30 cellular contexts compared by ENCODE assay signal in genomic region chr3:140311428-140311827, GRCh38.
"Had no signal": no experiment of that assay in that cellular context is flagged by ENCODE, and none has a peak within 500 bp of the region (broad histone marks: within the 10 kb centered on the region; RNA-seq: fewer than 3 reads in every experiment).

No MANE protein-coding gene starts in this region.

- H3K4me1 ChIP-seq: ascending aorta, breast epithelium, colonic mucosa, esophagus squamous epithelium had no signal

- H3K36me3 ChIP-seq: ascending aorta, breast epithelium, cardiac muscle cell, colonic mucosa, esophagus squamous epithelium, gastroesophageal sphincter, heart right ventricle had no signal

- H3K27ac ChIP-seq: ascending aorta, breast epithelium, cardiac muscle cell, colonic mucosa, epithelial cell of prostate, esophagus squamous epithelium, gastroesophageal sphincter, heart right ventricle had no signal

- H3K9me3 ChIP-seq: ascending aorta, breast epithelium, colonic mucosa, esophagus squamous epithelium, gastroesophageal sphincter, heart right ventricle had no signal

- FAIRE-seq: endometrium, endothelial cell of umbilical vein had no signal

- DNase-seq: activated CD4-positive, alpha-beta memory T cell treated with anti-CD3 and anti-CD28 coated beads for 36 hours; activated CD4-positive, alpha-beta T cell treated with anti-CD3 and anti-CD28 coated beads for 36 hours; activated CD4-positive, alpha-beta T cell treated with anti-CD3 and anti-CD28 coated beads, Interleukin-2, amount 10 ng/mL, durations not matched to agents 24 days and 14 days; activated CD4-positive, CD25-positive, alpha-beta regulatory T cell; activated CD4-positive, CD25-positive, alpha-beta regulatory T cell treated with anti-CD3 and anti-CD28 coated beads, Interleukin-2, amount 50 U/mL, for 72 hours; activated CD8-positive, alpha-beta memory T cell treated with anti-CD3 and anti-CD28 coated beads, Interleukin-2, amount 10 ng/mL, durations not matched to agents 7 days and 5 days; activated CD8-positive, alpha-beta memory T cell treated with anti-CD3 and anti-CD28 coated beads, Interleukin-2, amount 50 U/mL, for 4 hours; activated CD8-positive, alpha-beta T cell treated with anti-CD3 and anti-CD28 coated beads, Interleukin-2, amount 10 ng/mL, durations not matched to agents 7 days and 5 days; activated gamma-delta T cell; activated naive CD4-positive, alpha-beta T cell; activated naive CD4-positive, alpha-beta T cell treated with anti-CD3 and anti-CD28 coated beads, Interleukin-2, amount 10 ng/mL, durations not matched to agents 7 days and 5 days; activated naive CD8-positive, alpha-beta T cell treated with anti-CD3 and anti-CD28 coated beads, Interleukin-2, amount 10 ng/mL, durations not matched to agents 7 days and 5 days; activated T-cell treated with anti-CD3 and anti-CD28 coated beads, Interleukin-2, amount 50 U/mL, for 24 hours; activated T-cell treated with anti-CD3 and anti-CD28 coated beads, Interleukin-2, amount 50 U/mL, for 72 hours; central memory CD4-positive, alpha-beta T cell; cerebellar nuclear complex; colonic mucosa; effector CD8-positive, alpha-beta T cell; esophagus squamous epithelium; foreskin melanocyte; heart right ventricle; T-helper 2 cell had no signal

- H3K27me3 ChIP-seq: ascending aorta, breast epithelium, cardiac muscle cell, colonic mucosa, gastroesophageal sphincter had no signal

- ATAC-seq: activated CD4-positive, alpha-beta T cell treated with anti-CD3 and anti-CD28 coated beads for 36 hours; activated CD8-positive, alpha-beta memory T cell treated with anti-CD3 and anti-CD28 coated beads, Interleukin-2, amount 10 ng/mL, durations not matched to agents 7 days and 5 days; activated CD8-positive, alpha-beta T cell treated with anti-CD3 and anti-CD28 coated beads, Interleukin-2, amount 10 ng/mL, durations not matched to agents 7 days and 5 days; activated naive CD4-positive, alpha-beta T cell treated with anti-CD3 and anti-CD28 coated beads, Interleukin-2, amount 50 U/mL, for 72 hours; activated T-cell treated with anti-CD3 and anti-CD28 coated beads, Interleukin-2, amount 50 U/mL, for 72 hours; gastroesophageal sphincter; heart right ventricle had no signal

- H3K4me3 ChIP-seq: ascending aorta, breast epithelium, cardiac muscle cell, colonic mucosa, esophagus squamous epithelium, gastroesophageal sphincter, heart right ventricle had no signal
